ENCODE assay signal across 8 cellular contexts in genomic region chr9:129333961-129334743, GRCh38.
A peak's percentile ranks its signal among the peaks of the same experiment; 100 is the strongest.
DNase-seq lines count a peak whose midpoint lies in the region; ATAC-seq and TF ChIP-seq lines count a peak whose summit lies in the region.

No MANE protein-coding gene starts in this region.

- intact Hi-C loops in spleen (cut with DNase I; ENCODE audit: low total_unique reads): no loop called here

- no peaks in the 10 kb centered on the region for H3K9me3 ChIP-seq in BE2C
- peaks cover 0 to 14% (median 13%) of the 10 kb centered on the region in 8 donors for H3K9me3 ChIP-seq in spleen

- TF ChIP-seq CTCF in BE2C (IDR thresholded peaks at IDR 0.05; ENCODE audit: low read depth, low read length) (peak; percentile 10; the same call in 1 of the 2 replicates), spleen (IDR thresholded peaks at IDR 0.05 in 8 of 11, conservative IDR thresholded peaks at IDR 0.05 in 3 of 11) (peak in 2 of 11 experiments; percentile 11 to 23)

- H3K36me3 ChIP-seq in BE2C: no peaks in the 10 kb centered on the region
- no peaks in the 10 kb centered on the region for H3K36me3 ChIP-seq in spleen

- ATAC-seq in SK-N-SH treated with all-trans-retinoic acid at 6 μM for 48 hours (peak; percentile 96), HG03571 (IDR thresholded peaks at IDR 0.05; ENCODE audit: unreplicated experiment) (no peak), HG03469 (IDR thresholded peaks at IDR 0.05; ENCODE audit: unreplicated experiment) (no peak)

- peak overlapping the region; percentile 9 to 90 (median 82) for H3K27ac ChIP-seq in spleen

- 7 to 22% (median 12%) methylated on average over 19 to 30 of the region's 30 CpGs for WGBS in spleen, 5 donors

- DNase-seq in BE2C (peak; percentile 85), HS-27A (ENCODE audit: low read depth) (peak; percentile 75), dedifferentiated amniotic fluid mesenchymal stem cell (ENCODE audit: extremely low spot score) (peak; percentile 92), kidney glomerular epithelial cell (lab: John Stamatoyannopoulos, UW) (peak; percentile 96), spleen (peak; percentile 94)

- TF ChIP-seq POLR2A in spleen (IDR thresholded peaks at IDR 0.05): no peak

- H3K4me1 ChIP-seq in BE2C (peaks cover 15% of the 10 kb centered on the region), spleen (peaks cover 19 to 63% (median 46%) of the 10 kb centered on the region in 6 donors)

- H3K4me3 ChIP-seq in BE2C (ENCODE audit: low read depth, low read length): peak overlapping the region; percentile 31
- peak overlapping the region in 2 of 8 donors; percentile 19 to 58 for H3K4me3 ChIP-seq in spleen

- H3K27me3 ChIP-seq in BE2C: no peaks in the 10 kb centered on the region
- H3K27me3 ChIP-seq in spleen (replicated peaks in 1 of 7): peaks cover 0 to 44% (median 9%) of the 10 kb centered on the region in 7 donors

TF ChIP-seq in SK-N-SH treated with all-trans-retinoic acid at 6 μM for 48 hours, 23 proteins besides CTCF, POLR2A, EP300 and RAD21:
- TF ChIP-seq TOX (CRISPR knock-in tag; IDR thresholded peaks at IDR 0.05; ENCODE audit: borderline replicate concordance) (no peak; the same call in 1 of the 2 replicates), ZFP3 (CRISPR knock-in tag; IDR thresholded peaks at IDR 0.05) (0 out of 2 replicates have a peak, but pooled peaks have one; percentile 8), PPARA (CRISPR knock-in tag; IDR thresholded peaks at IDR 0.05; ENCODE audit: borderline replicate concordance) (no peak), ZC3H10 (CRISPR knock-in tag; IDR thresholded peaks at IDR 0.05) (no peak), CSDC2 (CRISPR knock-in tag; IDR thresholded peaks at IDR 0.05) (peak; percentile 3; the same call in 1 of the 2 replicates), ZNF70 (CRISPR knock-in tag; IDR thresholded peaks at IDR 0.05) (no peak), TCF4 (CRISPR knock-in tag; IDR thresholded peaks at IDR 0.05; ENCODE audit: borderline replicate concordance) (peak; percentile 66; the same call in 1 of the 2 replicates), SNAI2 (CRISPR knock-in tag; IDR thresholded peaks at IDR 0.05) (0 out of 2 replicates have a peak, but pooled peaks have one; percentile 5), CREB5 (CRISPR knock-in tag; IDR thresholded peaks at IDR 0.05; ENCODE audit: low read depth) (peak; percentile 59; the same call in 1 of the 2 replicates), PATZ1 (CRISPR knock-in tag; IDR thresholded peaks at IDR 0.05; ENCODE audit: borderline replicate concordance) (peak; percentile 94; the same call in 1 of the 2 replicates), ISL1 (CRISPR knock-in tag; IDR thresholded peaks at IDR 0.05) (0 out of 2 replicates have a peak, but pooled peaks have one; percentile 36)
